ENCODE assay signal across 15 cellular contexts in genomic region chr16:6863135-6863534, GRCh38.
DNase-seq lines count a peak whose midpoint lies in the region; ATAC-seq and TF ChIP-seq lines count a peak whose summit lies in the region.
"Had no signal": no experiment of that assay in that cellular context is flagged by ENCODE, and none has a peak within 500 bp of the region (broad histone marks: within the 10 kb centered on the region; RNA-seq: fewer than 3 reads in every experiment).

No MANE protein-coding gene starts in this region.

- TF ChIP-seq CTCF in sigmoid colon (IDR thresholded peaks at IDR 0.05): no peak

- no peak overlapping the region for H2BK120ac ChIP-seq in mesendoderm (ENCODE audit: low read depth, low read length)

- H4K8ac ChIP-seq in mesendoderm (ENCODE audit: low read depth, low read length): no peak overlapping the region

- H3K79me1 ChIP-seq in mesendoderm (ENCODE audit: low read length): no peaks in the 10 kb centered on the region

- H2BK5ac ChIP-seq in mesendoderm (ENCODE audit: low read length): no peak overlapping the region

- no peak overlapping the region for H4K5ac ChIP-seq in mesendoderm (ENCODE audit: low read length)

- H3K4ac ChIP-seq in mesendoderm (ENCODE audit: low read depth, low read length): no peak overlapping the region

- H3K4me1 ChIP-seq in NT2/D1 (ENCODE audit: insufficient read depth, insufficient read length): peaks cover 4% of the 10 kb centered on the region
- H3K4me1 ChIP-seq in mesendoderm (ENCODE audit: control insufficient read depth, low read depth, low read length): no peaks in the 10 kb centered on the region
- no peaks in the 10 kb centered on the region for H3K4me1 ChIP-seq in sigmoid colon
- H3K4me1 ChIP-seq: BLaER1 had no signal

- peaks cover 45% of the 10 kb centered on the region for H3K27me3 ChIP-seq in H7 (ENCODE audit: control insufficient read depth, insufficient read depth, low read length)
- peaks cover 53% of the 10 kb centered on the region for H3K27me3 ChIP-seq in NT2/D1 (ENCODE audit: insufficient read depth, insufficient read length)
- peaks cover 10% of the 10 kb centered on the region for H3K27me3 ChIP-seq in mesendoderm (ENCODE audit: insufficient read depth, low read length, poor library complexity)
- H3K27me3 ChIP-seq in sigmoid colon: no peaks in the 10 kb centered on the region
- H3K27me3 ChIP-seq: BLaER1 had no signal

- no peak overlapping the region for H2BK15ac ChIP-seq in mesendoderm (replicated peaks; ENCODE audit: low read depth)

- no peak for ATAC-seq in HG02763 (IDR thresholded peaks at IDR 0.05; ENCODE audit: unreplicated experiment)
- ATAC-seq in GM21515 (IDR thresholded peaks at IDR 0.05; ENCODE audit: unreplicated experiment): no peak
- ATAC-seq: CD8-positive, alpha-beta T cell; GM12878; HCT116 had no signal

- H3K9me3 ChIP-seq in NT2/D1 (ENCODE audit: insufficient read depth, low read length) (no peaks in the 10 kb centered on the region), sigmoid colon (peaks cover 0 to 2% (median 0%) of the 10 kb centered on the region in 4 donors)
- H3K9me3 ChIP-seq: BLaER1 had no signal

- no peak overlapping the region for H3K23ac ChIP-seq in mesendoderm (ENCODE audit: low read length)

- H3K9ac ChIP-seq in NT2/D1 (ENCODE audit: insufficient read length, low read depth) (peak overlapping the region; percentile 24), mesendoderm (ENCODE audit: low read length) (no peak overlapping the region)
- H3K9ac ChIP-seq: BLaER1, GM23248 had no signal

- no CpG with 5 or more reads among the region's 2 CpGs for WGBS in mesendoderm (ENCODE audit: extremely low coverage, insufficient coverage, low lambda C conversion rate)
- WGBS in sigmoid colon, 2 donors: 70% methylated on average over 2 of the region's 2 CpGs

- H3K18ac ChIP-seq in mesendoderm (ENCODE audit: low read length): no peak overlapping the region

- H3K79me2 ChIP-seq in mesendoderm (ENCODE audit: control insufficient read depth, insufficient read depth, low read length): no peaks in the 10 kb centered on the region

- DNase-seq in H7 (peak; percentile 19), NT2/D1 (ENCODE audit: low read depth, low spot score) (peak; percentile 15), mesendoderm (peak; percentile 74), NCI-H2171 treated with DMSO at 0.1 percent for 48 hours (lab: John Stamatoyannopoulos, UW) (no peak), sigmoid colon (no peak)
- DNase-seq: 8988T; Calu3; CD8-positive, alpha-beta T cell; GM23248; HFFc6 had no signal

- H3K36me3 ChIP-seq in H7 (replicated peaks; ENCODE audit: control insufficient read depth, insufficient read depth, low read length) (no peaks in the 10 kb centered on the region), NT2/D1 (ENCODE audit: insufficient read depth, insufficient read length, low read length) (no peaks in the 10 kb centered on the region), mesendoderm (ENCODE audit: control insufficient read depth, insufficient read depth, low read length) (no peaks in the 10 kb centered on the region), sigmoid colon (no peaks in the 10 kb centered on the region)
- H3K36me3 ChIP-seq: BLaER1 had no signal

- H3K4me2 ChIP-seq in mesendoderm (ENCODE audit: low read length): no peak overlapping the region
- H3K4me2 ChIP-seq: BLaER1 had no signal

- H3K4me3 ChIP-seq in H7 (ENCODE audit: insufficient read depth, low read depth, low read length) (no peak overlapping the region), NT2/D1 (ENCODE audit: insufficient read length, low read depth) (no peak overlapping the region), mesendoderm (ENCODE audit: low read length) (no peak overlapping the region), sigmoid colon (no peak overlapping the region)
- H3K4me3 ChIP-seq: BLaER1, GM12878, GM23248 had no signal

- no peak for TF ChIP-seq POLR2A in sigmoid colon (IDR thresholded peaks at IDR 0.05)

- no peak overlapping the region for H2AK5ac ChIP-seq in mesendoderm (ENCODE audit: low read length)

- no peak for TF ChIP-seq EP300 in sigmoid colon (IDR thresholded peaks at IDR 0.05)

- H3K27ac ChIP-seq in mesendoderm (ENCODE audit: low read depth, low read length) (no peak overlapping the region), sigmoid colon (no peak overlapping the region)
- H3K27ac ChIP-seq: BLaER1, GM23248 had no signal

- H3K56ac ChIP-seq in mesendoderm (ENCODE audit: low read length): no peak overlapping the region

- intact Hi-C loops in sigmoid colon (cut with DNase I): loop anchor here (10.0 kb wide), 1 partner anchor 1092 kb away; no protein-coding TSS in a partner anchor

Comparison
In these comparisons a context has a peak if more than half of its experiments do, and no peak if none do; other contexts are left out.
1. DNase-seq: peak in H7 (single experiment), NT2/D1 (single experiment) and mesendoderm (single experiment); none in NCI-H2171 treated with DMSO at 0.1 percent for 48 hours (single experiment) and sigmoid colon (single experiment).